1 cellular context compared by ENCODE assay signal in the genomic region with DNA sequence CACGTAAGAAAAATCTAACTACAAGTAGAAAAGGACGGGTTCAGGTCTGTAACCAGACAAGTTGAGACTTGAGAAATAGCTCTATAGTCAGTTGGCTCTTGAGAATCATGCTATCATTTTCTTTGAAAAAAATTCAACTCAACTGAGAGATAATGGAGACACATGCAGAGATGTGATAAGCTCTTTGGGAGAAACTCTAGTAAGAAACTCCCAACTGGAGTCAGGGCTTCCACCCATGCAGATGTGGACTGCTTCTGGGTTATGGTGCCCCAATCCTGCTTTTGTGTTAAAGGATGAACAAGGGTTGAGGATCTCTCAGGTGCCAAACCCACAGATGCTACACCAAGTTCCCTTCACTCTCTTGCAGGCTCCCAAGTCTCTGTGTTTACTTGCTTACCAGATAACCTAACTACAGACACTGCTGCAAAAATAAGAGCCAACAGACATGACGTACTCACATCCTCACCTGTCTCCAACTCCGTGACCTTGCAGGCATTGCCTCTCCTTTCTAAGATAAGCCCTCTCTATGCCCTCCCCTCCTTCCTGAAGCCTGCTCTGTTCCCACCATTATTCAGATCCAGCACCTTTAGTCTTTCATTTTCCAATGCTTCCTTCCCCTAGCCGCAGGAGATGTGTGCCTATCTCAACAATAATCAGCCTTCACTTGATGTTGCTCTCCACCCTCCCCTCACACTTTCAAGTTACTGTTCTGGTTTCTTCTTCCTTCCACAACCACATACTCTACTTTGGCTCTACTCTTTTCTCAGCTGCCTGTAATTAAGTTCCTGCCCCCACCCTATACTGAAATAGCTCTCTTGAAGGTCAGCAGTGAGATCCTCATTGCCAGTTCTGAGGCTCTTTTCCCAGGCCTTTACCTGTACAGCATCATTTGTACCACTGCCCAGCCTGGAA.
TF ChIP-seq lines count a peak whose summit lies in the region.

No MANE protein-coding gene starts in this region.

TF ChIP-seq in K562, 482 proteins besides CTCF, POLR2A, EP300 and RAD21 (continued from another document and continues in another):
- TF ChIP-seq, protein P1, sequence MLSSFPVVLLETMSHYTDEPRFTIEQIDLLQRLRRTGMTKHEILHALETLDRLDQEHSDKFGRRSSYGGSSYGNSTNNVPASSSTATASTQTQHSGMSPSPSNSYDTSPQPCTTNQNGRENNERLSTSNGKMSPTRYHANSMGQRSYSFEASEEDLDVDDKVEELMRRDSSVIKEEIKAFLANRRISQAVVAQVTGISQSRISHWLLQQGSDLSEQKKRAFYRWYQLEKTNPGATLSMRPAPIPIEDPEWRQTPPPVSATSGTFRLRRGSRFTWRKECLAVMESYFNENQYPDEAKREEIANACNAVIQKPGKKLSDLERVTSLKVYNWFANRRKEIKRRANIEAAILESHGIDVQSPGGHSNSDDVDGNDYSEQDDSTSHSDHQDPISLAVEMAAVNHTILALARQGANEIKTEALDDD (IDR thresholded peaks at IDR 0.05), result peak; percentile 60; the same call in 1 of the 2 replicates
- TF ChIP-seq ZFPM2 (CRISPR knock-in tag; IDR thresholded peaks at IDR 0.05) (no peak), MTA2 (IDR thresholded peaks at IDR 0.05; ENCODE audit: low read depth) (peak; percentile 51; the same call in 1 of the 2 replicates), NR4A1 (CRISPR knock-in tag; IDR thresholded peaks at IDR 0.05) (no peak), NR4A1 (tag; IDR thresholded peaks at IDR 0.05) (no peak), TBL1XR1 (IDR thresholded peaks at IDR 0.05; ENCODE audit: low read length in 2 of 2) (peak in 1 of 2 experiments; percentile 32; a peak in 1 of 4 replicates), ZNF766 (CRISPR knock-in tag; conservative IDR thresholded peaks at IDR 0.05) (peak; percentile 68; the same call in 1 of the 2 replicates), CXXC5 (CRISPR knock-in tag; IDR thresholded peaks at IDR 0.05) (0 out of 2 replicates have a peak, but pooled peaks have one; percentile 18), TCF3 (CRISPR knock-in tag; IDR thresholded peaks at IDR 0.05) (peak; percentile 75), EZH2 (IDR thresholded peaks at IDR 0.05; ENCODE audit: borderline replicate concordance, low read depth, low read length) (no peak), ZNF134 (CRISPR knock-in tag; conservative IDR thresholded peaks at IDR 0.05) (no peak), ZNF507 (tag; conservative IDR thresholded peaks at IDR 0.05) (no peak), CBX3 (IDR thresholded peaks at IDR 0.05; ENCODE audit: borderline replicate concordance in 1 of 2, low read length in 2 of 2) (no peak), RCOR1 (IDR thresholded peaks at IDR 0.05; ENCODE audit: borderline replicate concordance in 1 of 2, low read depth in 2 of 2, low read length in 2 of 2) (peak in 1 of 2 experiments; percentile 51; a peak in 2 of 4 replicates), ARID2 (IDR thresholded peaks at IDR 0.05) (no peak), MECOM (CRISPR knock-in tag; IDR thresholded peaks at IDR 0.05) (0 out of 2 replicates have a peak, but pooled peaks have one; percentile 29), LCOR (CRISPR knock-in tag; IDR thresholded peaks at IDR 0.05) (no peak), ZNF3 (CRISPR knock-in tag; IDR thresholded peaks at IDR 0.05) (no peak), ESRRA (IDR thresholded peaks at IDR 0.05; ENCODE audit: borderline replicate concordance, low read depth) (peak; percentile 47; the same call in 1 of the 2 replicates), DDX20 (tag; IDR thresholded peaks at IDR 0.05; ENCODE audit: low read depth) (no peak), SMARCB1 (IDR thresholded peaks at IDR 0.05; ENCODE audit: insufficient read length, low read depth) (peak; percentile 96), CTBP1 (IDR thresholded peaks at IDR 0.05; ENCODE audit: borderline replicate concordance) (peak; percentile 66; the same call in 1 of the 2 replicates), XRCC4 (IDR thresholded peaks at IDR 0.05; ENCODE audit: extremely low read depth, insufficient read depth, insufficient read length) (no peak), FOXA3 (CRISPR knock-in tag; conservative IDR thresholded peaks at IDR 0.05 in 1 of 2, IDR thresholded peaks at IDR 0.05 in 1 of 2) (peak in 1 of 2 experiments; percentile 30; a peak in 1 of 4 replicates), TAL1 (IDR thresholded peaks at IDR 0.05) (peak; percentile 57), GATA2 (CRISPR knock-in tag; IDR thresholded peaks at IDR 0.05) (peak; percentile 25; the same call in 1 of the 2 replicates), ZNF699 (CRISPR knock-in tag; IDR thresholded peaks at IDR 0.05; ENCODE audit: insufficient replicate concordance) (no peak), ARID1B (IDR thresholded peaks at IDR 0.05) (peak; percentile 88), ATF1 (CRISPR knock-in tag; IDR thresholded peaks at IDR 0.05) (no peak), ATF1 (tag; IDR thresholded peaks at IDR 0.05) (peak; percentile 48), RBBP5 (IDR thresholded peaks at IDR 0.05; ENCODE audit: borderline replicate concordance, insufficient read depth, low read length, poor library complexity, severe bottlenecking) (peak; percentile 60), CBFA2T2 (conservative IDR thresholded peaks at IDR 0.05) (peak; percentile 58), ZEB2 (IDR thresholded peaks at IDR 0.05) (peak; percentile 73; the same call in 1 of the 2 replicates), SMARCC2 (IDR thresholded peaks at IDR 0.05; ENCODE audit: low read depth) (peak; percentile 43; the same call in 1 of the 2 replicates), MYNN (IDR thresholded peaks at IDR 0.05) (0 out of 2 replicates have a peak, but pooled peaks have one; percentile 32), MYNN (CRISPR knock-in tag; IDR thresholded peaks at IDR 0.05) (no peak), HMGN3 (IDR thresholded peaks at IDR 0.05; ENCODE audit: borderline replicate concordance, extremely low read depth, insufficient read length, low read depth, low read length) (no peak), PML (IDR thresholded peaks at IDR 0.05; ENCODE audit: low read length) (no peak; the same call in 1 of the 2 replicates), RBM25 (IDR thresholded peaks at IDR 0.05; ENCODE audit: low read depth, low read length, severe bottlenecking) (no peak)
- TF ChIP-seq, protein P2, sequence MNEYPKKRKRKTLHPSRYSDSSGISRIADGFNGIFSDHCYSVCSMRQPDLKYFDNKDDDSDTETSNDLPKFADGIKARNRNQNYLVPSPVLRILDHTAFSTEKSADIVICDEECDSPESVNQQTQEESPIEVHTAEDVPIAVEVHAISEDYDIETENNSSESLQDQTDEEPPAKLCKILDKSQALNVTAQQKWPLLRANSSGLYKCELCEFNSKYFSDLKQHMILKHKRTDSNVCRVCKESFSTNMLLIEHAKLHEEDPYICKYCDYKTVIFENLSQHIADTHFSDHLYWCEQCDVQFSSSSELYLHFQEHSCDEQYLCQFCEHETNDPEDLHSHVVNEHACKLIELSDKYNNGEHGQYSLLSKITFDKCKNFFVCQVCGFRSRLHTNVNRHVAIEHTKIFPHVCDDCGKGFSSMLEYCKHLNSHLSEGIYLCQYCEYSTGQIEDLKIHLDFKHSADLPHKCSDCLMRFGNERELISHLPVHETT (CRISPR knock-in tag; conservative IDR thresholded peaks at IDR 0.05 in 1 of 2, IDR thresholded peaks at IDR 0.05 in 1 of 2), result 0 out of 4 replicates have a peak, but pooled peaks of 1 of the 2 experiments have one; percentile 33
- TF ChIP-seq, protein P3, sequence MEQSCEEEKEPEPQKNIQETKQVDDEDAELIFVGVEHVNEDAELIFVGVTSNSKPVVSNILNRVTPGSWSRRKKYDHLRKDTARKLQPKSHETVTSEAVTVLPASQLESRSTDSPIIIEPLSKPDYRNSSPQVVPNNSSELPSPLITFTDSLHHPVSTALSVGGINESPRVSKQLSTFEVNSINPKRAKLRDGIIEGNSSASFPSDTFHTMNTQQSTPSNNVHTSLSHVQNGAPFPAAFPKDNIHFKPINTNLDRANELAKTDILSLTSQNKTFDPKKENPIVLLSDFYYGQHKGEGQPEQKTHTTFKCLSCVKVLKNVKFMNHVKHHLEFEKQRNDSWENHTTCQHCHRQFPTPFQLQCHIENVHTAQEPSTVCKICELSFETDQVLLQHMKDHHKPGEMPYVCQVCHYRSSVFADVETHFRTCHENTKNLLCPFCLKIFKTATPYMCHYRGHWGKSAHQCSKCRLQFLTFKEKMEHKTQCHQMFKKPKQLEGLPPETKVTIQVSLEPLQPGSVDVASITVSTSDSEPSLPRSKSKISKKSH (CRISPR knock-in tag; IDR thresholded peaks at IDR 0.05), result no peak
- TF ChIP-seq, protein P4, sequence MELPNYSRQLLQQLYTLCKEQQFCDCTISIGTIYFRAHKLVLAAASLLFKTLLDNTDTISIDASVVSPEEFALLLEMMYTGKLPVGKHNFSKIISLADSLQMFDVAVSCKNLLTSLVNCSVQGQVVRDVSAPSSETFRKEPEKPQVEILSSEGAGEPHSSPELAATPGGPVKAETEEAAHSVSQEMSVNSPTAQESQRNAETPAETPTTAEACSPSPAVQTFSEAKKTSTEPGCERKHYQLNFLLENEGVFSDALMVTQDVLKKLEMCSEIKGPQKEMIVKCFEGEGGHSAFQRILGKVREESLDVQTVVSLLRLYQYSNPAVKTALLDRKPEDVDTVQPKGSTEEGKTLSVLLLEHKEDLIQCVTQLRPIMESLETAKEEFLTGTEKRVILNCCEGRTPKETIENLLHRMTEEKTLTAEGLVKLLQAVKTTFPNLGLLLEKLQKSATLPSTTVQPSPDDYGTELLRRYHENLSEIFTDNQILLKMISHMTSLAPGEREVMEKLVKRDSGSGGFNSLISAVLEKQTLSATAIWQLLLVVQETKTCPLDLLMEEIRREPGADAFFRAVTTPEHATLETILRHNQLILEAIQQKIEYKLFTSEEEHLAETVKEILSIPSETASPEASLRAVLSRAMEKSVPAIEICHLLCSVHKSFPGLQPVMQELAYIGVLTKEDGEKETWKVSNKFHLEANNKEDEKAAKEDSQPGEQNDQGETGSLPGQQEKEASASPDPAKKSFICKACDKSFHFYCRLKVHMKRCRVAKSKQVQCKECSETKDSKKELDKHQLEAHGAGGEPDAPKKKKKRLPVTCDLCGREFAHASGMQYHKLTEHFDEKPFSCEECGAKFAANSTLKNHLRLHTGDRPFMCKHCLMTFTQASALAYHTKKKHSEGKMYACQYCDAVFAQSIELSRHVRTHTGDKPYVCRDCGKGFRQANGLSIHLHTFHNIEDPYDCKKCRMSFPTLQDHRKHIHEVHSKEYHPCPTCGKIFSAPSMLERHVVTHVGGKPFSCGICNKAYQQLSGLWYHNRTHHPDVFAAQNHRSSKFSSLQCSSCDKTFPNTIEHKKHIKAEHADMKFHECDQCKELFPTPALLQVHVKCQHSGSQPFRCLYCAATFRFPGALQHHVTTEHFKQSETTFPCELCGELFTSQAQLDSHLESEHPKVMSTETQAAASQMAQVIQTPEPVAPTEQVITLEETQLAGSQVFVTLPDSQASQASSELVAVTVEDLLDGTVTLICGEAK (IDR thresholded peaks at IDR 0.05), result 0 out of 2 replicates have a peak, but pooled peaks have one; percentile 14
- TF ChIP-seq, protein P4 (CRISPR knock-in tag; IDR thresholded peaks at IDR 0.05), result no peak
- TF ChIP-seq, protein P5, sequence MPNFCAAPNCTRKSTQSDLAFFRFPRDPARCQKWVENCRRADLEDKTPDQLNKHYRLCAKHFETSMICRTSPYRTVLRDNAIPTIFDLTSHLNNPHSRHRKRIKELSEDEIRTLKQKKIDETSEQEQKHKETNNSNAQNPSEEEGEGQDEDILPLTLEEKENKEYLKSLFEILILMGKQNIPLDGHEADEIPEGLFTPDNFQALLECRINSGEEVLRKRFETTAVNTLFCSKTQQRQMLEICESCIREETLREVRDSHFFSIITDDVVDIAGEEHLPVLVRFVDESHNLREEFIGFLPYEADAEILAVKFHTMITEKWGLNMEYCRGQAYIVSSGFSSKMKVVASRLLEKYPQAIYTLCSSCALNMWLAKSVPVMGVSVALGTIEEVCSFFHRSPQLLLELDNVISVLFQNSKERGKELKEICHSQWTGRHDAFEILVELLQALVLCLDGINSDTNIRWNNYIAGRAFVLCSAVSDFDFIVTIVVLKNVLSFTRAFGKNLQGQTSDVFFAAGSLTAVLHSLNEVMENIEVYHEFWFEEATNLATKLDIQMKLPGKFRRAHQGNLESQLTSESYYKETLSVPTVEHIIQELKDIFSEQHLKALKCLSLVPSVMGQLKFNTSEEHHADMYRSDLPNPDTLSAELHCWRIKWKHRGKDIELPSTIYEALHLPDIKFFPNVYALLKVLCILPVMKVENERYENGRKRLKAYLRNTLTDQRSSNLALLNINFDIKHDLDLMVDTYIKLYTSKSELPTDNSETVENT (CRISPR knock-in tag; IDR thresholded peaks at IDR 0.05), result no peak
- TF ChIP-seq, protein P6, sequence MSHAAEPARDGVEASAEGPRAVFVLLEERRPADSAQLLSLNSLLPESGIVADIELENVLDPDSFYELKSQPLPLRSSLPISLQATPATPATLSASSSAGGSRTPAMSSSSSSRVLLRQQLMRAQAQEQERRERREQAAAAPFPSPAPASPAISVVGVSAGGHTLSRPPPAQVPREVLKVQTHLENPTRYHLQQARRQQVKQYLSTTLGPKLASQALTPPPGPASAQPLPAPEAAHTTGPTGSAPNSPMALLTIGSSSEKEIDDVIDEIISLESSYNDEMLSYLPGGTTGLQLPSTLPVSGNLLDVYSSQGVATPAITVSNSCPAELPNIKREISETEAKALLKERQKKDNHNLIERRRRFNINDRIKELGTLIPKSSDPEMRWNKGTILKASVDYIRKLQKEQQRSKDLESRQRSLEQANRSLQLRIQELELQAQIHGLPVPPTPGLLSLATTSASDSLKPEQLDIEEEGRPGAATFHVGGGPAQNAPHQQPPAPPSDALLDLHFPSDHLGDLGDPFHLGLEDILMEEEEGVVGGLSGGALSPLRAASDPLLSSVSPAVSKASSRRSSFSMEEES (CRISPR knock-in tag; IDR thresholded peaks at IDR 0.05), result no peak
